Comparison of ENCODE assay signal across 1 cellular context in the genomic region with DNA sequence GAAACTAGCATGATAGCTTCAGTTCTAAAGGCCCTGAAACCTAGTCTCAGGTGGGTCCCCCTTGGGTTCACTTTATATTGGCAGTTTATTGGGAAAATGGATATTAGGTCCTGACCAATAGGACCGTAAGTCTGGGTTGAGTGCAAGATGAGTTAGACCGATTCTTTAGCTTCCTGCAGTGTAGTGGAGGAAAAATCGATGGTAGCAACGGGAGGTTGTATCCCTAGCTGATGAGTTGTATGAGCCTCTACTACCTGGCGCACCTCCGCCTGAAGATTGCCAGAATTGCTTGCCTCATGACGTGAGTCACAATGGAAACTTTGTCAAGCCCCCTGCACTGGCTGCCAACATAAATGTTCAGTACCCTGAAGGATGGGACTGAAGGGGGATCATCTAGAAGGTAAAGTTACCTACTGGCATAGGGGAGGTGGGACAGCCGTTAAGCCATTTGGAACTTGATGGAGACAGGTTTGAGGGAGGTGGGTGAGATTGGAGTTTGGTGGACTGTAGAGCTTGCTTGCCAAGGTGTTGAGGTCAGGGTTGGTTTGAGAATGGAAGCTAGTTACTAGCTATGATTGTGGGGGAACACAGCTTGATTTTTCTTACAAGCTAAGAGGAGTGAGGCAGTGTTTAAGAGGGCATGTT.
TF ChIP-seq lines count a peak whose summit lies in the region.

No MANE protein-coding gene starts in this region.

TF ChIP-seq in K562, 482 proteins besides CTCF, POLR2A, EP300 and RAD21 (continued from another document and continues in another):
- TF ChIP-seq CREB3L1 (IDR thresholded peaks at IDR 0.05; ENCODE audit: borderline replicate concordance, low read depth) (no peak), RFX7 (CRISPR knock-in tag; IDR thresholded peaks at IDR 0.05) (peak; percentile 95), NR2F6 (CRISPR knock-in tag; IDR thresholded peaks at IDR 0.05) (no peak), TEAD1 (CRISPR knock-in tag; IDR thresholded peaks at IDR 0.05) (no peak; a peak in 1 of 4 replicates), NCOR1 (IDR thresholded peaks at IDR 0.05) (peak; percentile 10; the same call in 1 of the 2 replicates), GATAD2A (IDR thresholded peaks at IDR 0.05) (no peak), TCF3 (CRISPR knock-in tag; IDR thresholded peaks at IDR 0.05) (no peak), ZNF785 (CRISPR knock-in tag; IDR thresholded peaks at IDR 0.05) (no peak), ZNF12 (CRISPR knock-in tag; IDR thresholded peaks at IDR 0.05) (no peak), HNRNPK (IDR thresholded peaks at IDR 0.05; ENCODE audit: low read depth, low read length, poor library complexity, severe bottlenecking) (no peak), BDP1 (IDR thresholded peaks at IDR 0.05; ENCODE audit: insufficient read depth, insufficient read length) (no peak), KAT8 (IDR thresholded peaks at IDR 0.05; ENCODE audit: low read depth) (no peak), ZBTB9 (CRISPR knock-in tag; IDR thresholded peaks at IDR 0.05) (peak; percentile 88; the same call in 1 of the 2 replicates), PTBP1 (IDR thresholded peaks at IDR 0.05; ENCODE audit: low read depth, low read length) (peak; percentile 94), IRF9 (tag; IDR thresholded peaks at IDR 0.05) (no peak), TRIM25 (IDR thresholded peaks at IDR 0.05; ENCODE audit: borderline replicate concordance) (no peak), ZNF280A (IDR thresholded peaks at IDR 0.05; ENCODE audit: low read depth, partially characterized antibody) (no peak), TBP (optimal IDR thresholded peaks at IDR 0.05; ENCODE audit: low read depth, low read length) (no peak), CBFA2T2 (conservative IDR thresholded peaks at IDR 0.05) (no peak; the same call in 1 of the 2 replicates), RAD51 (IDR thresholded peaks at IDR 0.05; ENCODE audit: borderline replicate concordance, low read depth) (no peak), TAF15 (IDR thresholded peaks at IDR 0.05; ENCODE audit: low read depth, low read length) (no peak), MED1 (CRISPR knock-in tag; IDR thresholded peaks at IDR 0.05; ENCODE audit: borderline replicate concordance) (no peak), ZNF436 (CRISPR knock-in tag; IDR thresholded peaks at IDR 0.05) (0 out of 2 replicates have a peak, but pooled peaks have one; percentile 2), ZNF699 (CRISPR knock-in tag; IDR thresholded peaks at IDR 0.05; ENCODE audit: insufficient replicate concordance) (no peak), ILK (tag; IDR thresholded peaks at IDR 0.05; ENCODE audit: borderline replicate concordance, low read depth) (no peak), SPI1 (IDR thresholded peaks at IDR 0.05; ENCODE audit: borderline replicate concordance, low read depth, low read length) (no peak), ZNF124 (CRISPR knock-in tag; IDR thresholded peaks at IDR 0.05) (no peak), FOXP4 (CRISPR knock-in tag; IDR thresholded peaks at IDR 0.05; ENCODE audit: borderline replicate concordance) (no peak), ZNF76 (CRISPR knock-in tag; IDR thresholded peaks at IDR 0.05; ENCODE audit: borderline replicate concordance) (no peak), HDGF (IDR thresholded peaks at IDR 0.05) (no peak), SMARCA4 (IDR thresholded peaks at IDR 0.05) (no peak), NFXL1 (CRISPR knock-in tag; IDR thresholded peaks at IDR 0.05) (no peak), TFAM (CRISPR knock-in tag; conservative IDR thresholded peaks at IDR 0.05) (no peak), OTX1 (CRISPR knock-in tag; IDR thresholded peaks at IDR 0.05) (peak; percentile 99), GATA2 (CRISPR knock-in tag; IDR thresholded peaks at IDR 0.05) (no peak), RUNX1 (IDR thresholded peaks at IDR 0.05; ENCODE audit: low read depth) (no peak; the same call in 1 of the 2 replicates), SMARCB1 (IDR thresholded peaks at IDR 0.05; ENCODE audit: insufficient read length, low read depth) (no peak), NFATC3 (IDR thresholded peaks at IDR 0.05) (no peak; the same call in 1 of the 2 replicates)
- TF ChIP-seq, protein P1, sequence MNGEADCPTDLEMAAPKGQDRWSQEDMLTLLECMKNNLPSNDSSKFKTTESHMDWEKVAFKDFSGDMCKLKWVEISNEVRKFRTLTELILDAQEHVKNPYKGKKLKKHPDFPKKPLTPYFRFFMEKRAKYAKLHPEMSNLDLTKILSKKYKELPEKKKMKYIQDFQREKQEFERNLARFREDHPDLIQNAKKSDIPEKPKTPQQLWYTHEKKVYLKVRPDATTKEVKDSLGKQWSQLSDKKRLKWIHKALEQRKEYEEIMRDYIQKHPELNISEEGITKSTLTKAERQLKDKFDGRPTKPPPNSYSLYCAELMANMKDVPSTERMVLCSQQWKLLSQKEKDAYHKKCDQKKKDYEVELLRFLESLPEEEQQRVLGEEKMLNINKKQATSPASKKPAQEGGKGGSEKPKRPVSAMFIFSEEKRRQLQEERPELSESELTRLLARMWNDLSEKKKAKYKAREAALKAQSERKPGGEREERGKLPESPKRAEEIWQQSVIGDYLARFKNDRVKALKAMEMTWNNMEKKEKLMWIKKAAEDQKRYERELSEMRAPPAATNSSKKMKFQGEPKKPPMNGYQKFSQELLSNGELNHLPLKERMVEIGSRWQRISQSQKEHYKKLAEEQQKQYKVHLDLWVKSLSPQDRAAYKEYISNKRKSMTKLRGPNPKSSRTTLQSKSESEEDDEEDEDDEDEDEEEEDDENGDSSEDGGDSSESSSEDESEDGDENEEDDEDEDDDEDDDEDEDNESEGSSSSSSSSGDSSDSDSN (IDR thresholded peaks at IDR 0.05; ENCODE audit: borderline replicate concordance in 1 of 2, low read depth in 2 of 2, low read length in 2 of 2) = no peak
- TF ChIP-seq, protein P2, sequence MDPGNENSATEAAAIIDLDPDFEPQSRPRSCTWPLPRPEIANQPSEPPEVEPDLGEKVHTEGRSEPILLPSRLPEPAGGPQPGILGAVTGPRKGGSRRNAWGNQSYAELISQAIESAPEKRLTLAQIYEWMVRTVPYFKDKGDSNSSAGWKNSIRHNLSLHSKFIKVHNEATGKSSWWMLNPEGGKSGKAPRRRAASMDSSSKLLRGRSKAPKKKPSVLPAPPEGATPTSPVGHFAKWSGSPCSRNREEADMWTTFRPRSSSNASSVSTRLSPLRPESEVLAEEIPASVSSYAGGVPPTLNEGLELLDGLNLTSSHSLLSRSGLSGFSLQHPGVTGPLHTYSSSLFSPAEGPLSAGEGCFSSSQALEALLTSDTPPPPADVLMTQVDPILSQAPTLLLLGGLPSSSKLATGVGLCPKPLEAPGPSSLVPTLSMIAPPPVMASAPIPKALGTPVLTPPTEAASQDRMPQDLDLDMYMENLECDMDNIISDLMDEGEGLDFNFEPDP (CRISPR knock-in tag; IDR thresholded peaks at IDR 0.05) = 0 out of 2 replicates have a peak, but pooled peaks have one; percentile 10
- TF ChIP-seq, protein P3, sequence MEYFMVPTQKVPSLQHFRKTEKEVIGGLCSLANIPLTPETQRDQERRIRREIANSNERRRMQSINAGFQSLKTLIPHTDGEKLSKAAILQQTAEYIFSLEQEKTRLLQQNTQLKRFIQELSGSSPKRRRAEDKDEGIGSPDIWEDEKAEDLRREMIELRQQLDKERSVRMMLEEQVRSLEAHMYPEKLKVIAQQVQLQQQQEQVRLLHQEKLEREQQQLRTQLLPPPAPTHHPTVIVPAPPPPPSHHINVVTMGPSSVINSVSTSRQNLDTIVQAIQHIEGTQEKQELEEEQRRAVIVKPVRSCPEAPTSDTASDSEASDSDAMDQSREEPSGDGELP (CRISPR knock-in tag; IDR thresholded peaks at IDR 0.05; ENCODE audit: borderline replicate concordance) = no peak; the same call in 1 of the 2 replicates
- TF ChIP-seq, protein P4, sequence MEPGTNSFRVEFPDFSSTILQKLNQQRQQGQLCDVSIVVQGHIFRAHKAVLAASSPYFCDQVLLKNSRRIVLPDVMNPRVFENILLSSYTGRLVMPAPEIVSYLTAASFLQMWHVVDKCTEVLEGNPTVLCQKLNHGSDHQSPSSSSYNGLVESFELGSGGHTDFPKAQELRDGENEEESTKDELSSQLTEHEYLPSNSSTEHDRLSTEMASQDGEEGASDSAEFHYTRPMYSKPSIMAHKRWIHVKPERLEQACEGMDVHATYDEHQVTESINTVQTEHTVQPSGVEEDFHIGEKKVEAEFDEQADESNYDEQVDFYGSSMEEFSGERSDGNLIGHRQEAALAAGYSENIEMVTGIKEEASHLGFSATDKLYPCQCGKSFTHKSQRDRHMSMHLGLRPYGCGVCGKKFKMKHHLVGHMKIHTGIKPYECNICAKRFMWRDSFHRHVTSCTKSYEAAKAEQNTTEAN (CRISPR knock-in tag; IDR thresholded peaks at IDR 0.05) = no peak
- TF ChIP-seq, protein P5, sequence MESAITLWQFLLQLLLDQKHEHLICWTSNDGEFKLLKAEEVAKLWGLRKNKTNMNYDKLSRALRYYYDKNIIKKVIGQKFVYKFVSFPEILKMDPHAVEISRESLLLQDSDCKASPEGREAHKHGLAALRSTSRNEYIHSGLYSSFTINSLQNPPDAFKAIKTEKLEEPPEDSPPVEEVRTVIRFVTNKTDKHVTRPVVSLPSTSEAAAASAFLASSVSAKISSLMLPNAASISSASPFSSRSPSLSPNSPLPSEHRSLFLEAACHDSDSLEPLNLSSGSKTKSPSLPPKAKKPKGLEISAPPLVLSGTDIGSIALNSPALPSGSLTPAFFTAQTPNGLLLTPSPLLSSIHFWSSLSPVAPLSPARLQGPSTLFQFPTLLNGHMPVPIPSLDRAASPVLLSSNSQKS (CRISPR knock-in tag; IDR thresholded peaks at IDR 0.05) = no peak
